ENCODE assay signal across 1 cellular context in the genomic region with DNA sequence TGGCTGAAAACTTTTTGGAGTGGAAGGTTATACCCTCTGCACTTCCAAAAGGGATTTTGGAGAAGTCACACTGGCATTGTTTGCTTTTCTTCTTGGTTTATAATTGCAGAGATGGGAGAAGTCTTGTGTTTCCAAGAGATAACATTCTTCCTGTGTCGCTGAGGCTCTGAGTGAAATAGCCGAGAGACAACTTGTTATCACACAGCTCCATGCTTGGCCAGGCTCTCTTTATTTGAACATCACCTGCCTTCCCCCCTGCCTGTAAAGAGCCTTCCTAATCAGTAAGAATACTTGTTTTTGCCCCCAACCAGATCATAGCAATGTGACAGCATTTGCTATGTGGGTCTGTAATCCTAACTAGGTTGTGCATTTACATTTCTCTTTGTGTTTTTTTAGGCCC.
TF ChIP-seq lines count a peak whose summit lies in the region.

No MANE protein-coding gene starts in this region.

TF ChIP-seq in K562, 482 proteins besides CTCF, POLR2A, EP300 and RAD21:
- peak; percentile 54 for TF ChIP-seq ARID1B (IDR thresholded peaks at IDR 0.05)
- peak; percentile 68 for TF ChIP-seq CBFA2T3 (IDR thresholded peaks at IDR 0.05)
- TF ChIP-seq CBFA2T2 (conservative IDR thresholded peaks at IDR 0.05): peak; percentile 43
- peak; percentile 33; the same call in 1 of the 2 replicates for TF ChIP-seq TCF3 (CRISPR knock-in tag; IDR thresholded peaks at IDR 0.05)
- TF ChIP-seq TAL1 (IDR thresholded peaks at IDR 0.05): peak; percentile 42; the same call in 1 of the 2 replicates
- no peak for TF ChIP-seq SETDB1 (IDR thresholded peaks at IDR 0.05; ENCODE audit: low read length)
TF ChIP-seq in K562: peak in this region for 5.
